Comparison of ENCODE assay signal across 9 cellular contexts in genomic region chr5:161614342-161614741, GRCh38.
"Had no signal": no experiment of that assay in that cellular context is flagged by ENCODE, and none has a peak within 500 bp of the region (broad histone marks: within the 10 kb centered on the region; RNA-seq: fewer than 3 reads in every experiment).

No MANE protein-coding gene starts in this region.

- H3K9ac ChIP-seq: GM23248 had no signal

- H3K4me1 ChIP-seq: HAP-1 had no signal

- H3K4me2 ChIP-seq: GM23338 had no signal

- H3K9me3 ChIP-seq: HAP-1 had no signal

- H2AFZ ChIP-seq: GM23248, GM23338 had no signal

- DNase-seq: GM23248, GOT3, H7, H9, HCEC 1CT, HFFc6 had no signal

- H3K27ac ChIP-seq: GM23248 had no signal

- H3K4me3 ChIP-seq: GM23248, GM23338, HAP-1 had no signal

- H3K36me3 ChIP-seq: HAP-1 had no signal

- ATAC-seq: GM23338, HCT116 had no signal
